Comparison of ENCODE assay signal across 8 cellular contexts in the genomic region with DNA sequence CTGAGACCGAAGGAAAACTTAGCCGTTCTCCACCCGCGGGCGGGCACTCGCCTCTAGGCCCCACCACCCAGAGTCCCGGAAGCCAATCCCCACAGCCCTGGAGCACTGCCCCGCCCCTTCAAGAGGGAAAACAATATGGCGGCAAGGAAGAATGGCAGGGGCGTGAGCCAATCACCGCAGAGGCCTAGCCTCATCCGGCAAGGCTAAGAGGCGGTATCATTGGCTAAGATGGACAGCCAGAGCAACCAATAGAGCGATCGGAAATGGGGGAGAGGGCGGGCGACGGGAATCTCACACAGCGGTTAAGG. TPM values are rescaled to one million over a fixed set of nuclear protein-coding genes. Genes with fewer than 3 reads are reported as not detected.
A peak's percentile ranks its signal among the peaks of the same experiment; 100 is the strongest.
DNase-seq lines count a peak whose midpoint lies in the region; ATAC-seq and TF ChIP-seq lines count a peak whose summit lies in the region.

No MANE protein-coding gene starts in this region.

- H3K36me3 Mint-ChIP-seq in osteocyte (ENCODE audit: unreplicated experiment): no peaks in the 10 kb centered on the region

- POLR2A ChIA-PET in GM10248 (lab: Yijun Ruan, JAX): no interaction called here

- TF ChIP-seq CTCF in GM10248 (IDR thresholded peaks at IDR 0.05; ENCODE audit: control extremely low read depth, extremely low read depth, low read depth, missing control alignments) (no peak), osteocyte (IDR thresholded peaks at IDR 0.05) (no peak)

- CTCF ChIA-PET in GM10248 (lab: Yijun Ruan, JAX): interaction anchor here (1.0 to 16.4 kb wide), 16 partner anchors 10 to 109 kb away, joined by 3 to 174 read pairs (median 5); no protein-coding TSS in a partner anchor

- peak; percentile 99 for DNase-seq in GM10248 (ENCODE audit: extremely low spot score)
- peak; percentile 85 for DNase-seq in NCI-H1105 (lab: John Stamatoyannopoulos, UW)
- peak; percentile 97 for DNase-seq in activated naive CD8-positive, alpha-beta T cell treated with anti-CD3 and anti-CD28 coated beads, Interleukin-2, amount 50 U/mL, for 16 hours (ENCODE audit: low read depth, low spot score)
- peak; percentile 99 for DNase-seq in Right ventricle myocardium inferior (ENCODE audit: missing footprints)
- peak; percentile 100 for DNase-seq in osteocyte (ENCODE audit: extremely low spot score, unreplicated experiment)

- H3K4me1 ChIP-seq in thymus (ENCODE audit: control insufficient read depth, insufficient read depth, low read length): peaks cover 10% of the 10 kb centered on the region

- no peak overlapping the region for H3K4me3 Mint-ChIP-seq in osteocyte (ENCODE audit: unreplicated experiment)

- H3K9me3 Mint-ChIP-seq in osteocyte (ENCODE audit: unreplicated experiment): no peaks in the 10 kb centered on the region

- H3K27me3 Mint-ChIP-seq in osteocyte (ENCODE audit: unreplicated experiment): no peaks in the 10 kb centered on the region

- H3K36me3 ChIP-seq in thymus (ENCODE audit: control insufficient read depth, insufficient read depth): peaks cover 5% of the 10 kb centered on the region

- peaks cover 1% of the 10 kb centered on the region for H3K9me3 ChIP-seq in thymus (ENCODE audit: control insufficient read depth)

- H3K4me3 ChIP-seq in thymus (ENCODE audit: low read length): peak overlapping the region; percentile 80

- no peaks in the 10 kb centered on the region for H3K27me3 ChIP-seq in thymus (ENCODE audit: control insufficient read depth, insufficient read depth)

- peaks cover 28% of the 10 kb centered on the region for H3K4me1 Mint-ChIP-seq in osteocyte (ENCODE audit: unreplicated experiment)

- H3K27ac Mint-ChIP-seq in osteocyte (ENCODE audit: unreplicated experiment): no peak overlapping the region

- under 1% methylated on average over 19 of the region's 19 CpGs for WGBS in thymus

- intact Hi-C loops in Right ventricle myocardium inferior (cut with DNase I): loop anchor here (2.0 to 5.0 kb wide), 5 partner anchors 40 to 141 kb away; a partner anchor contains a TSS

- peak; percentile 70 for ATAC-seq in HG02642 (IDR thresholded peaks at IDR 0.05; ENCODE audit: poor library complexity, unreplicated experiment)
- peak; percentile 82 for ATAC-seq in SK-N-SH treated with all-trans-retinoic acid at 6 μM for 48 hours
- peak; percentile 89 for ATAC-seq in Right ventricle myocardium inferior

- no peak overlapping the region for H3K27ac ChIP-seq in thymus (ENCODE audit: low read depth)

TF ChIP-seq in SK-N-SH treated with all-trans-retinoic acid at 6 μM for 48 hours, 23 proteins besides CTCF, POLR2A, EP300 and RAD21:
- no peak for TF ChIP-seq ZNF70 (CRISPR knock-in tag; IDR thresholded peaks at IDR 0.05)
- TF ChIP-seq, protein P1, sequence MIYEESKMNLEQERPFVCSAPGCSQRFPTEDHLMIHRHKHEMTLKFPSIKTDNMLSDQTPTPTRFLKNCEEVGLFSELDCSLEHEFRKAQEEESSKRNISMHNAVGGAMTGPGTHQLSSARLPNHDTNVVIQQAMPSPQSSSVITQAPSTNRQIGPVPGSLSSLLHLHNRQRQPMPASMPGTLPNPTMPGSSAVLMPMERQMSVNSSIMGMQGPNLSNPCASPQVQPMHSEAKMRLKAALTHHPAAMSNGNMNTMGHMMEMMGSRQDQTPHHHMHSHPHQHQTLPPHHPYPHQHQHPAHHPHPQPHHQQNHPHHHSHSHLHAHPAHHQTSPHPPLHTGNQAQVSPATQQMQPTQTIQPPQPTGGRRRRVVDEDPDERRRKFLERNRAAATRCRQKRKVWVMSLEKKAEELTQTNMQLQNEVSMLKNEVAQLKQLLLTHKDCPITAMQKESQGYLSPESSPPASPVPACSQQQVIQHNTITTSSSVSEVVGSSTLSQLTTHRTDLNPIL (CRISPR knock-in tag; IDR thresholded peaks at IDR 0.05; ENCODE audit: low read depth): no peak
- no peak for TF ChIP-seq ZFP30 (CRISPR knock-in tag; IDR thresholded peaks at IDR 0.05)
- TF ChIP-seq RARB (CRISPR knock-in tag; IDR thresholded peaks at IDR 0.05): no peak
- TF ChIP-seq, protein P2, sequence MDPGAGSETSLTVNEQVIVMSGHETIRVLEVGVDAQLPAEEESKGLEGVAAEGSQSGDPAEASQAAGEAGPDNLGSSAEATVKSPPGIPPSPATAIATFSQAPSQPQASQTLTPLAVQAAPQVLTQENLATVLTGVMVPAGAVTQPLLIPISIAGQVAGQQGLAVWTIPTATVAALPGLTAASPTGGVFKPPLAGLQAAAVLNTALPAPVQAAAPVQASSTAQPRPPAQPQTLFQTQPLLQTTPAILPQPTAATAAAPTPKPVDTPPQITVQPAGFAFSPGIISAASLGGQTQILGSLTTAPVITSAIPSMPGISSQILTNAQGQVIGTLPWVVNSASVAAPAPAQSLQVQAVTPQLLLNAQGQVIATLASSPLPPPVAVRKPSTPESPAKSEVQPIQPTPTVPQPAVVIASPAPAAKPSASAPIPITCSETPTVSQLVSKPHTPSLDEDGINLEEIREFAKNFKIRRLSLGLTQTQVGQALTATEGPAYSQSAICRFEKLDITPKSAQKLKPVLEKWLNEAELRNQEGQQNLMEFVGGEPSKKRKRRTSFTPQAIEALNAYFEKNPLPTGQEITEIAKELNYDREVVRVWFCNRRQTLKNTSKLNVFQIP (CRISPR knock-in tag; IDR thresholded peaks at IDR 0.05; ENCODE audit: borderline replicate concordance, low read depth): no peak
- no peak for TF ChIP-seq ZC3H10 (CRISPR knock-in tag; IDR thresholded peaks at IDR 0.05)
- no peak for TF ChIP-seq CSDC2 (CRISPR knock-in tag; IDR thresholded peaks at IDR 0.05)

RNA-seq across cellular contexts. Expression of a gene that starts 0.5 kb away (rescaled TPM):
- total RNA-seq in Right ventricle myocardium inferior: 101 TPM
- 120 and 123 TPM in 2 replicates for total RNA-seq in osteocyte
- 63.7 TPM for polyA plus RNA-seq in thymus

RNA-seq across cellular contexts. Expression of a gene that starts 1.8 kb away (rescaled TPM):
- total RNA-seq in Right ventricle myocardium inferior (7.8 TPM), osteocyte (16.4 and 16.9 TPM in 2 replicates)
- polyA plus RNA-seq in thymus: 4.3 TPM

RNA-seq across cellular contexts. Expression of a gene that starts 50.6 kb away (rescaled TPM):
- total RNA-seq in Right ventricle myocardium inferior: not detected
- total RNA-seq in osteocyte: not detected in 2 replicates
- polyA plus RNA-seq in thymus: 0.46 TPM
